Comparison of ENCODE assay signal across 1 cellular context in genomic region chr14:20332946-20333782, GRCh38.
TF ChIP-seq lines count a peak whose summit lies in the region.

CCNB1IP1 (minus strand) TSS chr14:20333279; CDS start chr14:20316523, 16,756 bp downstream.

TF ChIP-seq in HepG2, 621 proteins besides CTCF, POLR2A, EP300 and RAD21 (continued from another document and continues in another):
- TF ChIP-seq GMEB1 (CRISPR knock-in tag; IDR thresholded peaks at IDR 0.05; ENCODE audit: borderline replicate concordance) (peak; percentile 35; the same call in 1 of the 2 replicates), SATB2 (CRISPR knock-in tag; IDR thresholded peaks at IDR 0.05) (no peak), ZNF792 (CRISPR knock-in tag; IDR thresholded peaks at IDR 0.05) (peak; percentile 68; the same call in 1 of the 2 replicates), GATA4 (IDR thresholded peaks at IDR 0.05; ENCODE audit: borderline replicate concordance, low read depth) (peak; percentile 29; the same call in 1 of the 2 replicates), TRIM22 (IDR thresholded peaks at IDR 0.05) (no peak), TEAD2 (CRISPR knock-in tag; IDR thresholded peaks at IDR 0.05) (no peak), ZNF232 (CRISPR knock-in tag; IDR thresholded peaks at IDR 0.05; ENCODE audit: borderline replicate concordance) (peak; percentile 58; the same call in 1 of the 2 replicates), DR1 (CRISPR knock-in tag; IDR thresholded peaks at IDR 0.05) (no peak), THYN1 (CRISPR knock-in tag; IDR thresholded peaks at IDR 0.05; ENCODE audit: borderline replicate concordance, low read depth) (no peak), U2AF1 (optimal IDR thresholded peaks at IDR 0.05; ENCODE audit: low read depth, low read length) (no peak), POLR2AphosphoS2 (IDR thresholded peaks at IDR 0.05; ENCODE audit: low read depth, low read length) (no peak), ZNF7 (CRISPR knock-in tag; IDR thresholded peaks at IDR 0.05) (no peak), REPIN1 (CRISPR knock-in tag; IDR thresholded peaks at IDR 0.05; ENCODE audit: borderline replicate concordance, low read depth) (no peak), ZNF251 (CRISPR knock-in tag; IDR thresholded peaks at IDR 0.05) (no peak), CREB1 (IDR thresholded peaks at IDR 0.05) (peak; percentile 84), CREB1 (CRISPR knock-in tag; IDR thresholded peaks at IDR 0.05) (peak; percentile 71; the same call in 1 of the 2 replicates), KDM1A (CRISPR knock-in tag; IDR thresholded peaks at IDR 0.05) (no peak), CSRNP1 (CRISPR knock-in tag; IDR thresholded peaks at IDR 0.05) (no peak), BORCS8-MEF2B (CRISPR knock-in tag; IDR thresholded peaks at IDR 0.05) (no peak; the same call in 1 of the 2 replicates), STAT5B (CRISPR knock-in tag; IDR thresholded peaks at IDR 0.05) (no peak), ZNF441 (CRISPR knock-in tag; IDR thresholded peaks at IDR 0.05; ENCODE audit: borderline replicate concordance) (no peak), GATAD1 (CRISPR knock-in tag; IDR thresholded peaks at IDR 0.05) (peak; percentile 49), RNF2 (conservative IDR thresholded peaks at IDR 0.05; ENCODE audit: low read depth) (no peak), RAD51 (IDR thresholded peaks at IDR 0.05; ENCODE audit: borderline replicate concordance) (no peak), ZNF547 (CRISPR knock-in tag; IDR thresholded peaks at IDR 0.05) (peak; percentile 85; the same call in 1 of the 2 replicates), LCORL (IDR thresholded peaks at IDR 0.05) (peak; percentile 64; the same call in 1 of the 2 replicates), LCORL (CRISPR knock-in tag; IDR thresholded peaks at IDR 0.05) (peak; percentile 43; the same call in 1 of the 2 replicates), NCOA2 (CRISPR knock-in tag; IDR thresholded peaks at IDR 0.05) (no peak), EED (CRISPR knock-in tag; IDR thresholded peaks at IDR 0.05) (no peak)
- TF ChIP-seq, protein P1, sequence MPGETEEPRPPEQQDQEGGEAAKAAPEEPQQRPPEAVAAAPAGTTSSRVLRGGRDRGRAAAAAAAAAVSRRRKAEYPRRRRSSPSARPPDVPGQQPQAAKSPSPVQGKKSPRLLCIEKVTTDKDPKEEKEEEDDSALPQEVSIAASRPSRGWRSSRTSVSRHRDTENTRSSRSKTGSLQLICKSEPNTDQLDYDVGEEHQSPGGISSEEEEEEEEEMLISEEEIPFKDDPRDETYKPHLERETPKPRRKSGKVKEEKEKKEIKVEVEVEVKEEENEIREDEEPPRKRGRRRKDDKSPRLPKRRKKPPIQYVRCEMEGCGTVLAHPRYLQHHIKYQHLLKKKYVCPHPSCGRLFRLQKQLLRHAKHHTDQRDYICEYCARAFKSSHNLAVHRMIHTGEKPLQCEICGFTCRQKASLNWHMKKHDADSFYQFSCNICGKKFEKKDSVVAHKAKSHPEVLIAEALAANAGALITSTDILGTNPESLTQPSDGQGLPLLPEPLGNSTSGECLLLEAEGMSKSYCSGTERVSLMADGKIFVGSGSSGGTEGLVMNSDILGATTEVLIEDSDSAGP (CRISPR knock-in tag; IDR thresholded peaks at IDR 0.05; ENCODE audit: borderline replicate concordance), result no peak; the same call in 1 of the 2 replicates
- TF ChIP-seq, protein P2, sequence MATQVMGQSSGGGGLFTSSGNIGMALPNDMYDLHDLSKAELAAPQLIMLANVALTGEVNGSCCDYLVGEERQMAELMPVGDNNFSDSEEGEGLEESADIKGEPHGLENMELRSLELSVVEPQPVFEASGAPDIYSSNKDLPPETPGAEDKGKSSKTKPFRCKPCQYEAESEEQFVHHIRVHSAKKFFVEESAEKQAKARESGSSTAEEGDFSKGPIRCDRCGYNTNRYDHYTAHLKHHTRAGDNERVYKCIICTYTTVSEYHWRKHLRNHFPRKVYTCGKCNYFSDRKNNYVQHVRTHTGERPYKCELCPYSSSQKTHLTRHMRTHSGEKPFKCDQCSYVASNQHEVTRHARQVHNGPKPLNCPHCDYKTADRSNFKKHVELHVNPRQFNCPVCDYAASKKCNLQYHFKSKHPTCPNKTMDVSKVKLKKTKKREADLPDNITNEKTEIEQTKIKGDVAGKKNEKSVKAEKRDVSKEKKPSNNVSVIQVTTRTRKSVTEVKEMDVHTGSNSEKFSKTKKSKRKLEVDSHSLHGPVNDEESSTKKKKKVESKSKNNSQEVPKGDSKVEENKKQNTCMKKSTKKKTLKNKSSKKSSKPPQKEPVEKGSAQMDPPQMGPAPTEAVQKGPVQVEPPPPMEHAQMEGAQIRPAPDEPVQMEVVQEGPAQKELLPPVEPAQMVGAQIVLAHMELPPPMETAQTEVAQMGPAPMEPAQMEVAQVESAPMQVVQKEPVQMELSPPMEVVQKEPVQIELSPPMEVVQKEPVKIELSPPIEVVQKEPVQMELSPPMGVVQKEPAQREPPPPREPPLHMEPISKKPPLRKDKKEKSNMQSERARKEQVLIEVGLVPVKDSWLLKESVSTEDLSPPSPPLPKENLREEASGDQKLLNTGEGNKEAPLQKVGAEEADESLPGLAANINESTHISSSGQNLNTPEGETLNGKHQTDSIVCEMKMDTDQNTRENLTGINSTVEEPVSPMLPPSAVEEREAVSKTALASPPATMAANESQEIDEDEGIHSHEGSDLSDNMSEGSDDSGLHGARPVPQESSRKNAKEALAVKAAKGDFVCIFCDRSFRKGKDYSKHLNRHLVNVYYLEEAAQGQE (IDR thresholded peaks at IDR 0.05; ENCODE audit: borderline replicate concordance in 1 of 2, low read depth in 1 of 2, low read length in 2 of 2), result peak in 1 of 2 experiments; percentile 11; a peak in 1 of 4 replicates
- TF ChIP-seq, protein P3, sequence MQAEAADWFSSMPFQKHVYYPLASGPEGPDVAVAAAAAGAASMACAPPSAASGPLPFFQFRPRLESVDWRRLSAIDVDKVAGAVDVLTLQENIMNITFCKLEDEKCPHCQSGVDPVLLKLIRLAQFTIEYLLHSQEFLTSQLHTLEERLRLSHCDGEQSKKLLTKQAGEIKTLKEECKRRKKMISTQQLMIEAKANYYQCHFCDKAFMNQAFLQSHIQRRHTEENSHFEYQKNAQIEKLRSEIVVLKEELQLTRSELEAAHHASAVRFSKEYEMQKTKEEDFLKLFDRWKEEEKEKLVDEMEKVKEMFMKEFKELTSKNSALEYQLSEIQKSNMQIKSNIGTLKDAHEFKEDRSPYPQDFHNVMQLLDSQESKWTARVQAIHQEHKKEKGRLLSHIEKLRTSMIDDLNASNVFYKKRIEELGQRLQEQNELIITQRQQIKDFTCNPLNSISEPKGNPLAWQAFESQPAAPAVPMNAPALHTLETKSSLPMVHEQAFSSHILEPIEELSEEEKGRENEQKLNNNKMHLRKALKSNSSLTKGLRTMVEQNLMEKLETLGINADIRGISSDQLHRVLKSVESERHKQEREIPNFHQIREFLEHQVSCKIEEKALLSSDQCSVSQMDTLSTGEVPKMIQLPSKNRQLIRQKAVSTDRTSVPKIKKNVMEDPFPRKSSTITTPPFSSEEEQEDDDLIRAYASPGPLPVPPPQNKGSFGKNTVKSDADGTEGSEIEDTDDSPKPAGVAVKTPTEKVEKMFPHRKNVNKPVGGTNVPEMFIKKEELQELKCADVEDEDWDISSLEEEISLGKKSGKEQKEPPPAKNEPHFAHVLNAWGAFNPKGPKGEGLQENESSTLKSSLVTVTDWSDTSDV (CRISPR knock-in tag; IDR thresholded peaks at IDR 0.05), result no peak
- TF ChIP-seq, protein P4, sequence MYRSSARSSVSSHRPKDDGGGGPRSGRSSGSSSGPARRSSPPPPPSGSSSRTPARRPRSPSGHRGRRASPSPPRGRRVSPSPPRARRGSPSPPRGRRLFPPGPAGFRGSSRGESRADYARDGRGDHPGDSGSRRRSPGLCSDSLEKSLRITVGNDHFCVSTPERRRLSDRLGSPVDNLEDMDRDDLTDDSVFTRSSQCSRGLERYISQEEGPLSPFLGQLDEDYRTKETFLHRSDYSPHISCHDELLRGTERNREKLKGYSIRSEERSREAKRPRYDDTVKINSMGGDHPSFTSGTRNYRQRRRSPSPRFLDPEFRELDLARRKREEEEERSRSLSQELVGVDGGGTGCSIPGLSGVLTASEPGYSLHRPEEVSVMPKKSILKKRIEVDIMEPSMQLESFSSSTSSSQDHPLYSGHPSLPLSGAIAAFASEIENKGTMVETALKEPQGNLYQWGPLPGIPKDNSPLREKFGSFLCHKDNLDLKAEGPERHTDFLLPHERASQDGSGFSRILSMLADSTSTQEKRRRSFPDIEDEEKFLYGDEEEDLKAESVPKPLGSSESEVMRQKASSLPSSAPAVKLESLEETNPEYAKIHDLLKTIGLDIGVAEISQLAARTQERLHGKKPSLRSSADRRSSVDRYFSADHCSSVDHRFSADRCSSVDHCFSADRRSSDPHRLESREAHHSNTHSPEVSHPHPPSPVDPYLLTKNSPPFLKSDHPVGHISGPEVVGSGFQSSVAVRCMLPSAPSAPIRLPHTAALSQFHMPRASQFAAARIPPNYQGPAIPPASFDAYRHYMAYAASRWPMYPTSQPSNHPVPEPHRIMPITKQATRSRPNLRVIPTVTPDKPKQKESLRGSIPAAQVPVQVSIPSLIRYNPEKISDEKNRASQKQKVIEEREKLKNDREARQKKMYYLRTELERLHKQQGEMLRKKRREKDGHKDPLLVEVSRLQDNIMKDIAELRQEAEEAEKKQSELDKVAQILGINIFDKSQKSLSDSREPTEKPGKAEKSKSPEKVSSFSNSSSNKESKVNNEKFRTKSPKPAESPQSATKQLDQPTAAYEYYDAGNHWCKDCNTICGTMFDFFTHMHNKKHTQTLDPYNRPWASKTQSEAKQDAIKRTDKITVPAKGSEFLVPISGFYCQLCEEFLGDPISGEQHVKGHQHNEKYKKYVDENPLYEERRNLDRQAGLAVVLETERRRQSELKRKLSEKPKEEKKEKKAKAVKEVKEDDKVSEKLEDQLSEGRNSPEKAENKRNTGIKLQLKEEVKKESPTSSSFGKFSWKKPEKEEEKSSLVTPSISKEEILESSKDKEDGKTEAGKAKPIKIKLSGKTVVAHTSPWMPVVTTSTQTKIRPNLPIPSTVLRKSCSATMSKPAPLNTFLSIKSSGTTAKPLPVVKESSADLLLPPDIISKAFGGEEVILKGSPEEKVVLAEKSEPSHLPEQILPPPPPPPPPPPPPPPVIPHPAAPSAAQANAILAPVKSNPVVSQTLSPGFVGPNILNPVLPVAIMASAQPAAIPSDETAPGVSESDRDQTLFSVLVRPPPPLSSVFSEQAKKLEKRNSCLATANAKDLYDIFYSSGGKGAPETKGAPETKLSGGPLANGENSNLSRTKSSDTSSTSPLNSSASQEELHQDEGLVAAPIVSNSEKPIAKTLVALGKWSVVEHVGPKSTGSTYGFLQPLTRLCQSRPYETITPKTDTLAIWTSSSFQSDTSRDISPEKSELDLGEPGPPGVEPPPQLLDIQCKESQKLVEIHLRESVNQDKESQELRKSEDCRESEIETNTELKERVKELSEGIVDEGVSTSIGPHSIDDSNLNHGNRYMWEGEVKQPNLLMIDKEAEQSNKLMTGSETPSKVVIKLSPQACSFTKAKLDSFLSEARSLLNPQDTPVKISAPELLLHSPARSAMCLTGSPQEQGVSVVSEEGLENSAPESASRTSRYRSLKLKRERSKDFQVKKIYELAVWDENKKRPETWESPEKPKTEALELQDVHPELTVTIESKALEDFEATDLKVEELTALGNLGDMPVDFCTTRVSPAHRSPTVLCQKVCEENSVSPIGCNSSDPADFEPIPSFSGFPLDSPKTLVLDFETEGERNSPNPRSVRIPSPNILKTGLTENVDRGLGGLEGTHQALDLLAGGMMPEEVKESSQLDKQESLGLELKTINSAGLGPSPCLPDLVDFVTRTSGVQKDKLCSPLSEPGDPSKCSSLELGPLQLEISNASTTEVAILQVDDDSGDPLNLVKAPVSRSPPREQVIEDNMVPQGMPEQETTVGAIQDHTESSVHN (CRISPR knock-in tag; IDR thresholded peaks at IDR 0.05), result no peak
- TF ChIP-seq, protein P5, sequence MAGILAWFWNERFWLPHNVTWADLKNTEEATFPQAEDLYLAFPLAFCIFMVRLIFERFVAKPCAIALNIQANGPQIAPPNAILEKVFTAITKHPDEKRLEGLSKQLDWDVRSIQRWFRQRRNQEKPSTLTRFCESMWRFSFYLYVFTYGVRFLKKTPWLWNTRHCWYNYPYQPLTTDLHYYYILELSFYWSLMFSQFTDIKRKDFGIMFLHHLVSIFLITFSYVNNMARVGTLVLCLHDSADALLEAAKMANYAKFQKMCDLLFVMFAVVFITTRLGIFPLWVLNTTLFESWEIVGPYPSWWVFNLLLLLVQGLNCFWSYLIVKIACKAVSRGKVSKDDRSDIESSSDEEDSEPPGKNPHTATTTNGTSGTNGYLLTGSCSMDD (CRISPR knock-in tag; IDR thresholded peaks at IDR 0.05), result 0 out of 2 replicates have a peak, but pooled peaks have one; percentile 41
- TF ChIP-seq, protein P6, sequence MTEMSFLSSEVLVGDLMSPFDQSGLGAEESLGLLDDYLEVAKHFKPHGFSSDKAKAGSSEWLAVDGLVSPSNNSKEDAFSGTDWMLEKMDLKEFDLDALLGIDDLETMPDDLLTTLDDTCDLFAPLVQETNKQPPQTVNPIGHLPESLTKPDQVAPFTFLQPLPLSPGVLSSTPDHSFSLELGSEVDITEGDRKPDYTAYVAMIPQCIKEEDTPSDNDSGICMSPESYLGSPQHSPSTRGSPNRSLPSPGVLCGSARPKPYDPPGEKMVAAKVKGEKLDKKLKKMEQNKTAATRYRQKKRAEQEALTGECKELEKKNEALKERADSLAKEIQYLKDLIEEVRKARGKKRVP (CRISPR knock-in tag; IDR thresholded peaks at IDR 0.05), result peak in 1 of 2 experiments; percentile 64; a peak in 2 of 4 replicates
